10 cellular contexts compared by ENCODE assay signal in the genomic region with DNA sequence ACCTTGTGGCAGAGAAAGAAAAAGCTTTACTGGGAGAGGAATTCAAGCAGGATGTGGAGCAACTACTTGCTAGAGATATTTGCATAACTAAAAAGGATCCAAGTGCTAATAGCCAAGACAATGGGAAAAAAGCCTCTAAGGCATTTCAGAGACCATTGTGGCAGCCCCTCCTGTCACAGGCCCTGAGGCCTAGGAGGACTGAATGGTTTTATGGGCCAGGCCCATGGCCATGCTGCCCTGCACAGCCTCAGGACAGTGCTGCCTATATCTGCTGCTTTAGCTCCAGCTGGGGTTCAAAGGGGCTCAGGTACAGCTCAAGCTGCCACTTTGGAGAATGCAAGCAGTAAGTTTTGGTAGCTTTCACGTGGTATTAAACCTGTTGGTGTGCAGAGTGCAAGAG.
"Had no signal": no experiment of that assay in that cellular context is flagged by ENCODE, and none has a peak within 500 bp of the region (broad histone marks: within the 10 kb centered on the region; RNA-seq: fewer than 3 reads in every experiment).

No MANE protein-coding gene starts in this region.

- FAIRE-seq: H1, H54, HTR-8/SVneo, K562 had no signal

- DNase-seq: H9, HCEC 1CT, HFFc6, IMR-90, KG1 had no signal

- ATAC-seq: GM23338, K562 had no signal

- H3K4me2 ChIP-seq: GM23338 had no signal

- H3K4me3 ChIP-seq: GM23338, K562 had no signal
